Comparison of ENCODE assay signal across 1 cellular context in the genomic region with DNA sequence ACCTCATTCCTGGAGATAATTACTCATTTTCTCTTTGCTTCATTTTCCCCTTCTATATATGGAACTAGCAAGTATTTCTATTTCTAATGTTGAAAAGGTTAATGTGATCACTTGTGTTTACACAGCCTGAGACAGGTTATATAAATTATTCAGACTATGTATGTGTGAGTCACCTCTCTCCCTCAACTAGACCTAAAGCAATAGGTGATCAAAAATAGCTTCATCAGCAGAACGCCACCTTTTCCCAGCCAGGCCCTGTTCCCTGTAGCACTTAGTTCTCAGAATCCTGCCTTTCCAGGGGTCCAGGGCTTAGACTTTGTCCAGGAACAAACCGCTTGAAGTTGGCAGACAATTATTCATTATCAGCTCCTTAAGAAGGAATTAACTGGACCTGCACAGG.
TF ChIP-seq lines count a peak whose summit lies in the region.

No MANE protein-coding gene starts in this region.

TF ChIP-seq in IMR-90, 13 proteins besides CTCF, POLR2A, EP300 and RAD21:
- TF ChIP-seq ELK1 (IDR thresholded peaks at IDR 0.05; ENCODE audit: borderline replicate concordance, low read depth, low read length) (no peak), USF2 (IDR thresholded peaks at IDR 0.05; ENCODE audit: low read depth, low read length) (no peak), MAFK (IDR thresholded peaks at IDR 0.05; ENCODE audit: low read depth, low read length) (peak; percentile 55), CEBPB (IDR thresholded peaks at IDR 0.05; ENCODE audit: low read depth, low read length) (no peak), FOS (IDR thresholded peaks at IDR 0.05; ENCODE audit: low read depth, low read length) (no peak), BHLHE40 (IDR thresholded peaks at IDR 0.05; ENCODE audit: low read depth, low read length) (no peak), SMC3 (IDR thresholded peaks at IDR 0.05; ENCODE audit: low read depth, low read length) (no peak)
TF ChIP-seq in IMR-90: peak in this region for 1.
